9 cellular contexts compared by ENCODE assay signal in the genomic region with DNA sequence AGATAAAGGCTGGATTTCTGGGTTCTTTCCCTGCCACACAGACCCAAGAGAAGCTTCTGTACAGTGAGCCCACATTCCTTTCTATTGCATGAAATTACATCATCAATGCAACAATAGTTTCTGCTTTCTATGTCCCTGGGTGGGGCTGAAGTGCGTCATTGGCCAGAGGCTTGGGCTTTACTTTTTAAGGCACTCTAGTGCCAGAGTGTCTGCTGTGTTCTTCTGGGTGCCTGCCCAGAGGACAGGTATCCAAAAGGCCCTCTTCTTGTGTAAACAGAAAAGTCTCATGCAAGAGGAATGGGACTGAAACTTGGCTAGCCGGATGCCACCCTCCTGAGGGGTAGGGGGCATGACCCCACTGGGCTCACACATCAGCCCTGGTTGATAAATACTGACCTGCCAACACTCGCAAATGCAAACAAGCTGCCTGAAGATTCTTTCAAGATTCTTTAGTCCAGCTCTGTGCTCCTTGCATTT. TPM values are rescaled to one million over a fixed set of nuclear protein-coding genes. Genes with fewer than 3 reads are reported as not detected.
DNase-seq lines count a peak whose midpoint lies in the region; ATAC-seq and TF ChIP-seq lines count a peak whose summit lies in the region.
"Had no signal": no experiment of that assay in that cellular context is flagged by ENCODE, and none has a peak within 500 bp of the region (broad histone marks: within the 10 kb centered on the region; RNA-seq: fewer than 3 reads in every experiment).

No MANE protein-coding gene starts in this region.

- TF ChIP-seq CTCF in A673 (conservative IDR thresholded peaks at IDR 0.05; ENCODE audit: low read depth, low read length) (no peak), MCF 10A (IDR thresholded peaks at IDR 0.05; ENCODE audit: unreplicated experiment) (no peak), lower lobe of right lung (IDR thresholded peaks at IDR 0.05) (no peak)

- peak; percentile 39 for DNase-seq in A673 (ENCODE audit: low spot score)
- peak; percentile 98 for DNase-seq in M059J (ENCODE audit: low read depth)
- peak; percentile 99 for DNase-seq in MCF 10A (ENCODE audit: unreplicated experiment)
- peak; percentile 89 for DNase-seq in lower lobe of right lung
- no peak for DNase-seq in epidermal melanocyte (ENCODE audit: insufficient read length, low spot score)
- no peak for DNase-seq in substantia nigra (lab: John Stamatoyannopoulos, UW)

- no peak for TF ChIP-seq POLR2A in GM18505 (IDR thresholded peaks at IDR 0.05; ENCODE audit: borderline replicate concordance, extremely low read depth, insufficient read depth, insufficient read length)

- POLR2A ChIA-PET in A673 (lab: Charles Lee; ENCODE audit: low non-redundant PET) (no interaction called here), MCF 10A (lab: Yijun Ruan, JAX) (interaction anchor here (0.8 to 4.1 kb wide), 43 partner anchors 9 to 627 kb away, joined by 3 to 37 read pairs (median 6); a partner anchor contains a TSS)

- H3K9me3 Mint-ChIP-seq in MCF 10A (ENCODE audit: unreplicated experiment), result no peaks in the 10 kb centered on the region

- H3K4me1 ChIP-seq in A673 (ENCODE audit: insufficient read depth, low read length, poor library complexity, severe bottlenecking) (peaks cover 17% of the 10 kb centered on the region), lower lobe of right lung (peaks cover 30% of the 10 kb centered on the region)

- no peak overlapping the region for H3K4me3 ChIP-seq in A673 (ENCODE audit: low read depth, low read length, poor library complexity, severe bottlenecking)
- H3K4me3 ChIP-seq in lower lobe of right lung, result no peak overlapping the region

- CTCF ChIA-PET in A673 (lab: Charles Lee) (no interaction called here), MCF 10A (lab: Yijun Ruan, JAX) (interaction anchor here (0.6 to 5.2 kb wide), 27 partner anchors 10 to 1981 kb away, joined by 3 to 70 read pairs (median 9); a partner anchor contains a TSS)

- H3K27ac Mint-ChIP-seq in MCF 10A (ENCODE audit: low read depth, unreplicated experiment), result peak overlapping the region; percentile 98

- H3K4me3 Mint-ChIP-seq in MCF 10A (ENCODE audit: unreplicated experiment), result peak overlapping the region; percentile 50

- intact Hi-C loops in A673 (cut with micrococcal nuclease; ENCODE audit: unreplicated experiment) (no loop called here), MCF 10A (cut with micrococcal nuclease) (loop anchor here (1.0 to 2.0 kb wide), 5 partner anchors 36 to 124 kb away; a partner anchor contains a TSS), lower lobe of right lung (cut with DNase I) (no loop called here)

- H3K9me3 ChIP-seq in A673 (ENCODE audit: low read depth, low read length, poor library complexity, severe bottlenecking) (no peaks in the 10 kb centered on the region), lower lobe of right lung (no peaks in the 10 kb centered on the region)

- H3K36me3 ChIP-seq in A673 (ENCODE audit: insufficient read depth, low read length, poor library complexity, severe bottlenecking) (no peaks in the 10 kb centered on the region), lower lobe of right lung (no peaks in the 10 kb centered on the region)

- H3K27ac ChIP-seq in A673 (ENCODE audit: low read depth, low read length, poor library complexity, severe bottlenecking) (peak overlapping the region; percentile 47), lower lobe of right lung (peak overlapping the region; percentile 82), substantia nigra (ENCODE audit: low read depth, low read length, poor library complexity, severe bottlenecking) (no peak overlapping the region)

- BruUV-seq in A673 (replicated peaks; lab: Mats Ljungman, UMichigan) (no TSS peak), MCF 10A (replicated peaks; lab: Mats Ljungman, UMichigan) (no TSS peak)

- peaks cover 52% of the 10 kb centered on the region for H3K4me1 Mint-ChIP-seq in MCF 10A (ENCODE audit: insufficient read depth, unreplicated experiment)

- no peaks in the 10 kb centered on the region for H3K27me3 Mint-ChIP-seq in MCF 10A (ENCODE audit: insufficient read depth, unreplicated experiment)

- H3K36me3 Mint-ChIP-seq in MCF 10A (ENCODE audit: insufficient read depth, unreplicated experiment), result peaks cover 7% of the 10 kb centered on the region

- H3K27me3 ChIP-seq in A673 (replicated peaks; ENCODE audit: insufficient read depth, low read depth, low read length, poor library complexity) (no peaks in the 10 kb centered on the region), lower lobe of right lung (ENCODE audit: low read depth) (peaks cover 7% of the 10 kb centered on the region)

- ATAC-seq in lower lobe of right lung, result peak; percentile 87 to 88
- no peak for ATAC-seq in GM18505 (IDR thresholded peaks at IDR 0.05; ENCODE audit: unreplicated experiment)
- ATAC-seq in GM21825 (IDR thresholded peaks at IDR 0.05; ENCODE audit: unreplicated experiment), result no peak

RNA-seq across cellular contexts. Expression of a gene that starts 5.9 kb away (rescaled TPM):
- total RNA-seq in A673 (2021) (not detected in 2 replicates), MCF 10A (2022) (37.8 and 45.1 TPM in 2 replicates), lower lobe of right lung (0.74 TPM)
- 5.8 and 8.1 TPM in 2 replicates for total RNA-seq in M059J (2014; rRNA removed; shearing (Covaris generic))

RNA-seq across cellular contexts. Expression of a gene that starts 11.0 kb away (rescaled TPM):
- total RNA-seq in A673 (2021), result 0.20 and 0.30 TPM in 2 replicates
- 320 and 412 TPM in 2 replicates for total RNA-seq in M059J (2014; rRNA removed; shearing (Covaris generic))
- total RNA-seq in MCF 10A (2022), result 2,023 and 2,244 TPM in 2 replicates
- total RNA-seq in lower lobe of right lung, result not detected
- total RNA-seq: skeletal muscle tissue had no signal

RNA-seq across cellular contexts. Expression of a gene that starts 40.8 kb away (rescaled TPM):
- total RNA-seq in A673 (2021), result not detected in 2 replicates
- total RNA-seq in M059J (2014; rRNA removed; shearing (Covaris generic)), result 0.22 TPM in 1 of 2 replicates, not detected in the other
- 12.2 and 14.5 TPM in 2 replicates for total RNA-seq in MCF 10A (2022)
- not detected for total RNA-seq in lower lobe of right lung
- total RNA-seq: skeletal muscle tissue had no signal

RNA-seq across cellular contexts. Expression of a gene that starts 47.3 kb away (rescaled TPM):
- 0.79 and 1.0 TPM in 2 replicates for total RNA-seq in A673 (2021)
- total RNA-seq in M059J (2014; rRNA removed; shearing (Covaris generic)), result 3.0 and 8.4 TPM in 2 replicates
- total RNA-seq in MCF 10A (2022), result 2,379 and 3,360 TPM in 2 replicates
- total RNA-seq in lower lobe of right lung, result 257 TPM
- total RNA-seq: skeletal muscle tissue had no signal

Comparison
In these comparisons a context has a peak if more than half of its experiments do, and no peak if none do; other contexts are left out.
1. DNase-seq: peak in A673 (single experiment), M059J (single experiment), MCF 10A (single experiment) and lower lobe of right lung (single experiment); none in epidermal melanocyte (single experiment) and substantia nigra (0 of 49).
2. ATAC-seq: peak in lower lobe of right lung (2 of 2); none in GM18505 (single experiment) and GM21825 (single experiment).
3. RNA of a gene that starts 11.0 kb away (total RNA-seq): 2,023 to 2,244 TPM in MCF 10A and 320 to 412 TPM in M059J; 0.20 to 0.30 TPM in A673 and not detected in lower lobe of right lung (single experiment); every median in the first group is over 100 times any median in the second.
4. RNA of a gene that starts 40.8 kb away (total RNA-seq): 12.2 to 14.5 TPM in MCF 10A; 0.22 TPM in M059J, not detected in A673 and not detected in lower lobe of right lung (single experiment); every median in the first group is over 10 times any median in the second.